11 cellular contexts compared by ENCODE assay signal in genomic region chr3:111768571-111769100, GRCh38.
A peak's percentile ranks its signal among the peaks of the same experiment; 100 is the strongest.
DNase-seq lines count a peak whose midpoint lies in the region; FAIRE-seq and TF ChIP-seq lines count a peak whose summit lies in the region.
"Had no signal": no experiment of that assay in that cellular context is flagged by ENCODE, and none has a peak within 500 bp of the region (broad histone marks: within the 10 kb centered on the region; RNA-seq: fewer than 3 reads in every experiment).

No MANE protein-coding gene starts in this region.

- no peaks in the 10 kb centered on the region for H3K9me3 Mint-ChIP-seq in activated naive CD4-positive, alpha-beta T cell treated with anti-CD3 and anti-CD28 coated beads, Interleukin-2, amount 10 ng/mL, durations not matched to agents 7 days and 5 days
- H3K9me3 Mint-ChIP-seq: CD4-positive, alpha-beta memory T cell had no signal

- peaks cover 36 to 50% (median 39%) of the 10 kb centered on the region in 4 donors for H3K4me1 ChIP-seq in esophagus muscularis mucosa
- no peaks in the 10 kb centered on the region for H3K4me1 ChIP-seq in HAP-1

- TF ChIP-seq CTCF in AG10803 (conservative IDR thresholded peaks at IDR 0.05; ENCODE audit: low read length) (no peak), esophagus muscularis mucosa (IDR thresholded peaks at IDR 0.05) (no peak)

- peak; percentile 92 for FAIRE-seq in RCC 7860 (lab: Jason Lieb, UNC)

- CTCF ChIA-PET in activated naive CD4-positive, alpha-beta T cell treated with anti-CD3 and anti-CD28 coated beads, Interleukin-2, amount 10 ng/mL, durations not matched to agents 7 days and 5 days (lab: Charles Lee), result no interaction called here

- H3K27ac ChIP-seq in esophagus muscularis mucosa (replicated peaks in 1 of 4), result peak overlapping the region; percentile 51 to 64 (median 54)

- H3K9me3 ChIP-seq in esophagus muscularis mucosa (no peaks in the 10 kb centered on the region), HAP-1 (no peaks in the 10 kb centered on the region)

- H3K4me3 Mint-ChIP-seq in activated naive CD4-positive, alpha-beta T cell treated with anti-CD3 and anti-CD28 coated beads, Interleukin-2, amount 10 ng/mL, durations not matched to agents 7 days and 5 days, result no peak overlapping the region
- H3K4me3 Mint-ChIP-seq: CD4-positive, alpha-beta memory T cell had no signal

- no peaks in the 10 kb centered on the region for H3K4me1 Mint-ChIP-seq in activated naive CD4-positive, alpha-beta T cell treated with anti-CD3 and anti-CD28 coated beads, Interleukin-2, amount 10 ng/mL, durations not matched to agents 7 days and 5 days
- H3K4me1 Mint-ChIP-seq: CD4-positive, alpha-beta memory T cell had no signal

- TF ChIP-seq EP300 in esophagus muscularis mucosa (IDR thresholded peaks at IDR 0.05), result no peak

- in situ Hi-C loops in HAP-1 (cut with MboI; ENCODE audit: low sequenced_read_pairs), result no loop called here

- H3K27me3 Mint-ChIP-seq in activated naive CD4-positive, alpha-beta T cell treated with anti-CD3 and anti-CD28 coated beads, Interleukin-2, amount 10 ng/mL, durations not matched to agents 7 days and 5 days, result peaks cover 4% of the 10 kb centered on the region

- peak; percentile 92 for DNase-seq in AG10803 (ENCODE audit: low read depth)
- peak; percentile 94 for DNase-seq in RCC 7860 (ENCODE audit: low spot score)
- no peak for DNase-seq in esophagus muscularis mucosa (ENCODE audit: extremely low spot score)
- DNase-seq in myocyte (ENCODE audit: low read depth), result peak; percentile 53
- no peak for DNase-seq in NOMO-1 (lab: John Stamatoyannopoulos, UW; ENCODE audit: unreplicated experiment in 2 of 2)
- no peak for DNase-seq in activated naive CD4-positive, alpha-beta T cell treated with anti-CD3 and anti-CD28 coated beads, Interleukin-2, amount 10 ng/mL, durations not matched to agents 7 days and 5 days
- no peak for DNase-seq in NCI-H2081 (lab: John Stamatoyannopoulos, UW)
- no peak for DNase-seq in HAP-1 (ENCODE audit: low spot score in 2 of 2)
- DNase-seq: CD4-positive, alpha-beta memory T cell; cerebellar nuclear complex; SIG-M5 had no signal

- WGBS in esophagus muscularis mucosa, result 52% methylated on average over 7 of the region's 7 CpGs

- H3K4me3 ChIP-seq in AG10803 (ENCODE audit: low read length) (no peak overlapping the region), esophagus muscularis mucosa (no peak overlapping the region), HAP-1 (no peak overlapping the region)

- no peak overlapping the region for H3K27ac Mint-ChIP-seq in activated naive CD4-positive, alpha-beta T cell treated with anti-CD3 and anti-CD28 coated beads, Interleukin-2, amount 10 ng/mL, durations not matched to agents 7 days and 5 days

- peaks cover 1% of the 10 kb centered on the region for H3K36me3 Mint-ChIP-seq in activated naive CD4-positive, alpha-beta T cell treated with anti-CD3 and anti-CD28 coated beads, Interleukin-2, amount 10 ng/mL, durations not matched to agents 7 days and 5 days
- H3K36me3 Mint-ChIP-seq: CD4-positive, alpha-beta memory T cell had no signal

- no peaks in the 10 kb centered on the region for H3K36me3 ChIP-seq in esophagus muscularis mucosa
- H3K36me3 ChIP-seq in HAP-1 (replicated peaks), result no peaks in the 10 kb centered on the region

- intact Hi-C loops in esophagus muscularis mucosa (cut with DNase I), result no loop called here

- TF ChIP-seq POLR2A in esophagus muscularis mucosa (IDR thresholded peaks at IDR 0.05; ENCODE audit: low read depth), result no peak

- H3K27me3 ChIP-seq in esophagus muscularis mucosa (no peaks in the 10 kb centered on the region), HAP-1 (ENCODE audit: low read depth) (no peaks in the 10 kb centered on the region)

Comparison
In these comparisons a context has a peak if more than half of its experiments do, and no peak if none do; other contexts are left out.
1. DNase-seq: peak in AG10803 (single experiment), RCC 7860 (single experiment) and myocyte (single experiment); none in esophagus muscularis mucosa (single experiment), NOMO-1 (0 of 2), activated naive CD4-positive, alpha-beta T cell treated with anti-CD3 and anti-CD28 coated beads, Interleukin-2, amount 10 ng/mL, durations not matched to agents 7 days and 5 days (single experiment), NCI-H2081 (0 of 2) and HAP-1 (0 of 2).